Comparison of ENCODE assay signal across 10 cellular contexts in genomic region chr6:6834356-6835342, GRCh38.
DNase-seq lines count a peak whose midpoint lies in the region; TF ChIP-seq lines count a peak whose summit lies in the region.
"Had no signal": no experiment of that assay in that cellular context is flagged by ENCODE, and none has a peak within 500 bp of the region (broad histone marks: within the 10 kb centered on the region; RNA-seq: fewer than 3 reads in every experiment).

No MANE protein-coding gene starts in this region.

- H3K27me3 Mint-ChIP-seq in CD4-positive, alpha-beta memory T cell: peaks cover 7 to 22% of the 10 kb centered on the region in 2 donors

- no peaks in the 10 kb centered on the region for H3K4me1 Mint-ChIP-seq in CD4-positive, alpha-beta memory T cell

- no peaks in the 10 kb centered on the region for H3K9me3 Mint-ChIP-seq in CD4-positive, alpha-beta memory T cell
- H3K9me3 Mint-ChIP-seq: activated naive CD4-positive, alpha-beta T cell treated with anti-CD3 and anti-CD28 coated beads for 36 hours had no signal

- peak overlapping the region; percentile 19 for H3K27ac ChIP-seq in left ventricle myocardium inferior (replicated peaks)
- no peak overlapping the region for H3K27ac ChIP-seq in CD4-positive, alpha-beta memory T cell (ENCODE audit: low read depth, low read length)
- H3K27ac ChIP-seq: skin epidermis had no signal

- H3K4me1 ChIP-seq in BE2C: no peaks in the 10 kb centered on the region
- peaks cover 9% of the 10 kb centered on the region for H3K4me1 ChIP-seq in left ventricle myocardium inferior
- no peaks in the 10 kb centered on the region for H3K4me1 ChIP-seq in CD4-positive, alpha-beta memory T cell (ENCODE audit: insufficient read depth, low read length)

- H3K9me3 ChIP-seq in BE2C (no peaks in the 10 kb centered on the region), left ventricle myocardium inferior (replicated peaks) (no peaks in the 10 kb centered on the region)
- no peaks in the 10 kb centered on the region for H3K9me3 ChIP-seq in CD4-positive, alpha-beta memory T cell (ENCODE audit: control insufficient read depth in 1 of 2, low read length in 2 of 2)

- no peak overlapping the region for H3K27ac Mint-ChIP-seq in CD4-positive, alpha-beta memory T cell
- H3K27ac Mint-ChIP-seq: activated naive CD4-positive, alpha-beta T cell treated with anti-CD3 and anti-CD28 coated beads for 36 hours had no signal

- H3K36me3 Mint-ChIP-seq in CD4-positive, alpha-beta memory T cell: no peaks in the 10 kb centered on the region

- POLR2A ChIA-PET in CD4-positive, alpha-beta memory T cell (lab: Charles Lee; ENCODE audit: partially characterized antibody): no interaction called here

- H3K4me3 Mint-ChIP-seq in CD4-positive, alpha-beta memory T cell: no peak overlapping the region
- H3K4me3 Mint-ChIP-seq: activated naive CD4-positive, alpha-beta T cell treated with anti-CD3 and anti-CD28 coated beads for 36 hours had no signal

- CTCF ChIA-PET in CD4-positive, alpha-beta memory T cell (lab: Charles Lee; ENCODE audit: partially characterized antibody): no interaction called here

- H3K36me3 ChIP-seq in BE2C: no peaks in the 10 kb centered on the region
- no peaks in the 10 kb centered on the region for H3K36me3 ChIP-seq in left ventricle myocardium inferior
- H3K36me3 ChIP-seq in CD4-positive, alpha-beta memory T cell (ENCODE audit: insufficient read depth, low read length): no peaks in the 10 kb centered on the region

- H3K4me3 ChIP-seq in BE2C (ENCODE audit: low read depth, low read length) (peak overlapping the region; percentile 9; the same call in 1 of the 2 replicates), left ventricle myocardium inferior (no peak overlapping the region)
- no peak overlapping the region for H3K4me3 ChIP-seq in CD4-positive, alpha-beta memory T cell (ENCODE audit: low read length in 2 of 2)
- H3K4me3 ChIP-seq: skin epidermis had no signal

- DNase-seq in BE2C (peak; percentile 26), NCI-H1092 (lab: John Stamatoyannopoulos, UW) (peak; percentile 70), NCI-H748 (lab: John Stamatoyannopoulos, UW; ENCODE audit: unreplicated experiment) (peak; percentile 95), left ventricle myocardium inferior (no peak), SIG-M5 (lab: John Stamatoyannopoulos, UW) (no peak), GM19238 (ENCODE audit: insufficient read length, low spot score) (no peak), iPS-NIHi7 (ENCODE audit: extremely low spot score) (no peak)
- DNase-seq in CD4-positive, alpha-beta memory T cell: no peak
- DNase-seq: activated naive CD4-positive, alpha-beta T cell treated with anti-CD3 and anti-CD28 coated beads for 36 hours had no signal

- intact Hi-C loops in left ventricle myocardium inferior (cut with micrococcal nuclease): no loop called here
- intact Hi-C loops in CD4-positive, alpha-beta memory T cell (cut with micrococcal nuclease): no loop called here

- H3K27me3 ChIP-seq in BE2C (peaks cover 17% of the 10 kb centered on the region; the same call in 1 of the 2 replicates), left ventricle myocardium inferior (ENCODE audit: low read depth) (no peaks in the 10 kb centered on the region)
- no peaks in the 10 kb centered on the region for H3K27me3 ChIP-seq in CD4-positive, alpha-beta memory T cell (ENCODE audit: insufficient read depth, low read length)

- TF ChIP-seq CTCF in BE2C (IDR thresholded peaks at IDR 0.05; ENCODE audit: low read depth, low read length) (no peak), left ventricle myocardium inferior (IDR thresholded peaks at IDR 0.05; ENCODE audit: borderline replicate concordance) (no peak)

Comparison
In these comparisons a context has a peak if more than half of its experiments do, and no peak if none do; other contexts are left out.
1. DNase-seq: peak in BE2C (single experiment), NCI-H1092 (single experiment) and NCI-H748 (single experiment); none in left ventricle myocardium inferior (single experiment), SIG-M5 (single experiment), CD4-positive, alpha-beta memory T cell (0 of 5), GM19238 (single experiment) and iPS-NIHi7 (single experiment).